Comparison of ENCODE assay signal across 10 cellular contexts in the genomic region with DNA sequence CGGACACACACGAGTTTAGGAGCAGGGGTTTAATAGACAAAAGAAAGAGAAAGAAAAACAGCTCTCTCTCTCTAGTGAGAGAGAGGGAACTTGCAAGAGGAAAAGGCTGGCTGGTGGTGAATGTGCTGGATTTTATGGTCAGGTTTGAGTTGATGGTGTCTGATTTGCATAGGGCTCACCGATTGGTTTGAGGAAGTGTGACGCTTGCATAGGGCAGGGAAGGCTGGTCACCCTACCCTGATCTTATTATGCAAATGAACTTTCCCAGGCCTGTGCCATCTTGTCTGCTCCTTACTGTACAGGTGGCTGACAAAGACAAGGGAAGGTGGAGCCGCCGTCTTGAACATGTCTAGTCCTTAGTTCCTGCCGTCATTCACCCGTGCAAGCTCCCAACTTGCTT.
DNase-seq lines count a peak whose midpoint lies in the region; FAIRE-seq and TF ChIP-seq lines count a peak whose summit lies in the region.
"Had no signal": no experiment of that assay in that cellular context is flagged by ENCODE, and none has a peak within 500 bp of the region (broad histone marks: within the 10 kb centered on the region; RNA-seq: fewer than 3 reads in every experiment).

No MANE protein-coding gene starts in this region.

- no peaks in the 10 kb centered on the region for H3K27me3 ChIP-seq in OCI-LY3 (ENCODE audit: low read depth, low read length)
- no peaks in the 10 kb centered on the region for H3K27me3 ChIP-seq in thyroid gland

- TF ChIP-seq POLR2A in thyroid gland (IDR thresholded peaks at IDR 0.05) = no peak

- no peak for FAIRE-seq in RCC 7860 (lab: Jason Lieb, UNC)

- TF ChIP-seq CTCF in OCI-LY3 (IDR thresholded peaks at IDR 0.05; ENCODE audit: low read depth, low read length) (no peak), thyroid gland (IDR thresholded peaks at IDR 0.05) (no peak)

- no peaks in the 10 kb centered on the region for H4K20me1 ChIP-seq in OCI-LY3 (ENCODE audit: insufficient read depth, low read length)

- no peaks in the 10 kb centered on the region for H3K79me2 ChIP-seq in OCI-LY3 (ENCODE audit: low read length)

- H3K4me2 ChIP-seq in OCI-LY3 (ENCODE audit: low read length) = no peak overlapping the region

- H3K9ac ChIP-seq in OCI-LY3 (ENCODE audit: low read length) = no peak overlapping the region

- H3K27ac ChIP-seq in OCI-LY3 (ENCODE audit: low read length) = no peak overlapping the region
- no peak overlapping the region for H3K27ac ChIP-seq in thyroid gland

- intact Hi-C loops in thyroid gland (cut with DNase I) = no loop called here

- H3K36me3 ChIP-seq in OCI-LY3 (replicated peaks; ENCODE audit: low read depth, low read length) (no peaks in the 10 kb centered on the region), thyroid gland (no peaks in the 10 kb centered on the region)

- H3K4me1 ChIP-seq in OCI-LY3 (ENCODE audit: low read length) (no peaks in the 10 kb centered on the region), thyroid gland (no peaks in the 10 kb centered on the region)

- no peak overlapping the region for H3K4me3 ChIP-seq in OCI-LY3 (ENCODE audit: low read length)
- no peak overlapping the region for H3K4me3 ChIP-seq in thyroid gland (replicated peaks in 1 of 3)

- 68 to 69% methylated on average over 8 of the region's 8 CpGs for WGBS in thyroid gland, 2 donors

- peak overlapping the region; percentile 66 for H2AFZ ChIP-seq in OCI-LY3 (ENCODE audit: low read depth, low read length)

- DNase-seq in NCI-H1092 treated with DMSO at 0.1 percent for 48 hours (lab: John Stamatoyannopoulos, UW) = peak; percentile 12
- no peak for DNase-seq in NCI-H1092 (lab: John Stamatoyannopoulos, UW)
- peak; percentile 25 for DNase-seq in foreskin melanocyte
- peak; percentile 1 to 2 for DNase-seq in thyroid gland
- no peak for DNase-seq in RCC 7860 (ENCODE audit: low spot score)
- no peak for DNase-seq in activated CD8-positive, alpha-beta memory T cell treated with anti-CD3 and anti-CD28 coated beads for 24 hours
- no peak for DNase-seq in activated effector memory CD4-positive, alpha-beta T cell treated with Interleukin-2 at 50 U/mL for 16 hours
- DNase-seq: KG1, T-helper 2 cell had no signal

- H3K9me3 ChIP-seq in OCI-LY3 (ENCODE audit: insufficient read depth, low read length) (no peaks in the 10 kb centered on the region), thyroid gland (no peaks in the 10 kb centered on the region)

Comparison
In these comparisons a context has a peak if more than half of its experiments do, and no peak if none do; other contexts are left out.
1. DNase-seq: peak in NCI-H1092 treated with DMSO at 0.1 percent for 48 hours (single experiment), foreskin melanocyte (single experiment) and thyroid gland (2 of 2); none in NCI-H1092 (single experiment), RCC 7860 (single experiment), activated CD8-positive, alpha-beta memory T cell treated with anti-CD3 and anti-CD28 coated beads for 24 hours (single experiment) and activated effector memory CD4-positive, alpha-beta T cell treated with Interleukin-2 at 50 U/mL for 16 hours (single experiment).